Comparison of ENCODE assay signal across 23 cellular contexts in genomic region chr14:98130691-98131090, GRCh38.
DNase-seq lines count a peak whose midpoint lies in the region; ATAC-seq and TF ChIP-seq lines count a peak whose summit lies in the region.
"Had no signal": no experiment of that assay in that cellular context is flagged by ENCODE, and none has a peak within 500 bp of the region (broad histone marks: within the 10 kb centered on the region; RNA-seq: fewer than 3 reads in every experiment).

No MANE protein-coding gene starts in this region.

- H2AFZ ChIP-seq in mammary epithelial cell (ENCODE audit: low read depth, low read length), result no peak overlapping the region
- H2AFZ ChIP-seq: GM23338, PC-9 had no signal

- peaks cover 0 to 3% of the 10 kb centered on the region in 2 donors for H3K27me3 ChIP-seq in breast epithelium
- no peaks in the 10 kb centered on the region for H3K27me3 ChIP-seq in mammary epithelial cell (ENCODE audit: insufficient read depth, low read length)
- H3K27me3 ChIP-seq in ascending aorta, result no peaks in the 10 kb centered on the region
- no peaks in the 10 kb centered on the region for H3K27me3 ChIP-seq in H7 (ENCODE audit: control insufficient read depth, insufficient read depth, low read length)
- H3K27me3 ChIP-seq: SJSA1 had no signal

- H4K20me1 ChIP-seq in mammary epithelial cell (ENCODE audit: insufficient read depth, low read length), result no peaks in the 10 kb centered on the region

- no peak overlapping the region for H3K27ac ChIP-seq in breast epithelium
- no peak overlapping the region for H3K27ac ChIP-seq in mammary epithelial cell (ENCODE audit: insufficient read depth, low read depth, low read length)
- H3K27ac ChIP-seq in ascending aorta, result no peak overlapping the region
- H3K27ac ChIP-seq: 22Rv1, PC-9, SJSA1 had no signal

- H3K4me1 Mint-ChIP-seq in MCF 10A (ENCODE audit: insufficient read depth, unreplicated experiment), result peaks cover 18% of the 10 kb centered on the region
- H3K4me1 Mint-ChIP-seq: GM23338 had no signal

- H3K9me3 ChIP-seq in breast epithelium (no peaks in the 10 kb centered on the region), mammary epithelial cell (replicated peaks; ENCODE audit: insufficient read depth, low read length) (no peaks in the 10 kb centered on the region), ascending aorta (no peaks in the 10 kb centered on the region)
- H3K9me3 ChIP-seq: HAP-1, SJSA1 had no signal

- no peak for TF ChIP-seq POLR2A in breast epithelium (IDR thresholded peaks at IDR 0.05)

- peak; percentile 32 for ATAC-seq in esophagus mucosa
- ATAC-seq: GM23338 had no signal

- intact Hi-C loops in MCF 10A (cut with micrococcal nuclease), result loop anchor here (10.0 kb wide), 2 partner anchors 824 to 1064 kb away; no protein-coding TSS in a partner anchor
- intact Hi-C loops in breast epithelium (cut with DNase I; ENCODE audit: low total_unique reads), result no loop called here
- intact Hi-C loops in mammary epithelial cell (cut with micrococcal nuclease), result loop anchor here (10.0 kb wide), 1 partner anchor 444 kb away; no protein-coding TSS in a partner anchor
- intact Hi-C loops in ascending aorta (cut with DNase I), result no loop called here

- no peak overlapping the region for H3K4me3 Mint-ChIP-seq in MCF 10A (ENCODE audit: unreplicated experiment)
- H3K4me3 Mint-ChIP-seq: GM23338, HFFc6 had no signal

- H3K36me3 ChIP-seq in breast epithelium (no peaks in the 10 kb centered on the region), mammary epithelial cell (ENCODE audit: insufficient read depth, low read length) (no peaks in the 10 kb centered on the region), ascending aorta (no peaks in the 10 kb centered on the region), H7 (replicated peaks; ENCODE audit: control insufficient read depth, insufficient read depth, low read length) (no peaks in the 10 kb centered on the region)
- H3K36me3 ChIP-seq: HAP-1, SJSA1 had no signal

- H3K4me2 ChIP-seq in mammary epithelial cell (ENCODE audit: insufficient read depth, low read depth, low read length), result no peak overlapping the region
- H3K4me2 ChIP-seq: GM23338, PC-9 had no signal

- H3K36me3 Mint-ChIP-seq in MCF 10A (ENCODE audit: insufficient read depth, unreplicated experiment), result no peaks in the 10 kb centered on the region

- POLR2A ChIA-PET in MCF 10A (lab: Yijun Ruan, JAX), result interaction anchor here (1.3 to 1.5 kb wide), 3 partner anchors 10 to 368 kb away, joined by 4 to 7 read pairs (median 5); no protein-coding TSS in a partner anchor

- no peaks in the 10 kb centered on the region for H3K27me3 Mint-ChIP-seq in MCF 10A (ENCODE audit: insufficient read depth, unreplicated experiment)

- CTCF ChIA-PET in MCF 10A (lab: Yijun Ruan, JAX) (no interaction called here), mammary epithelial cell (lab: Charles Lee; ENCODE audit: low non-redundant PET) (interaction anchor here (0.6 kb wide), 1 partner anchor 38 kb away, joined by 3 read pairs; no protein-coding TSS in a partner anchor)

- H3K4me1 ChIP-seq in breast epithelium, result no peaks in the 10 kb centered on the region
- H3K4me1 ChIP-seq in mammary epithelial cell (ENCODE audit: insufficient read depth, low read length), result peaks cover 4% of the 10 kb centered on the region
- no peaks in the 10 kb centered on the region for H3K4me1 ChIP-seq in ascending aorta
- H3K4me1 ChIP-seq: HAP-1, SJSA1 had no signal

- DNase-seq in MCF 10A (ENCODE audit: unreplicated experiment), result peak; percentile 46
- no peak for DNase-seq in breast epithelium (ENCODE audit: low spot score in 2 of 2)
- peak; percentile 32 for DNase-seq in mammary epithelial cell
- DNase-seq in retinal pigment epithelial cell (ENCODE audit: low read depth), result peak; percentile 83
- DNase-seq in ascending aorta (ENCODE audit: low spot score in 2 of 2), result no peak
- no peak for DNase-seq in NK-92 (lab: John Stamatoyannopoulos, UW; ENCODE audit: unreplicated experiment)
- DNase-seq in H7, result no peak
- DNase-seq: HFFc6, KBM-7, MM.1S, NCI-H1048, NCI-H1694, NCI-H2029 treated with DMSO at 0.1 percent for 48 hours, NCI-H446 treated with DMSO at 0.1 percent for 48 hours, NCI-H526, NCI-H82, PC-9, Right ventricle myocardium superior had no signal

- BruUV-seq in MCF 10A (replicated peaks; lab: Mats Ljungman, UMichigan), result no TSS peak
- no TSS peak for BruUV-seq in mammary epithelial cell (replicated peaks; lab: Mats Ljungman, UMichigan)

- 38% methylated on average over 2 of the region's 2 CpGs for WGBS in mammary epithelial cell (ENCODE audit: low coverage, missing lambda C conversion rate)

- no peaks in the 10 kb centered on the region for H3K9me3 Mint-ChIP-seq in MCF 10A (ENCODE audit: unreplicated experiment)
- H3K9me3 Mint-ChIP-seq: GM23338 had no signal

- TF ChIP-seq CTCF in MCF 10A (IDR thresholded peaks at IDR 0.05; ENCODE audit: unreplicated experiment) (no peak), breast epithelium (IDR thresholded peaks at IDR 0.05) (no peak), mammary epithelial cell (conservative IDR thresholded peaks at IDR 0.05 in 1 of 2, IDR thresholded peaks at IDR 0.05 in 1 of 2; ENCODE audit: extremely low read depth in 1 of 2, insufficient read depth in 1 of 2, low read depth in 1 of 2, low read length in 2 of 2) (no peak), retinal pigment epithelial cell (conservative IDR thresholded peaks at IDR 0.05; ENCODE audit: low read depth, low read length) (no peak), ascending aorta (IDR thresholded peaks at IDR 0.05) (no peak)

- H3K4me3 ChIP-seq in breast epithelium, result no peak overlapping the region
- no peak overlapping the region for H3K4me3 ChIP-seq in mammary epithelial cell (replicated peaks in 1 of 3; ENCODE audit: insufficient read depth in 1 of 3, low read depth in 2 of 3, low read length in 3 of 3)
- no peak overlapping the region for H3K4me3 ChIP-seq in retinal pigment epithelial cell (ENCODE audit: low read length)
- H3K4me3 ChIP-seq in ascending aorta, result no peak overlapping the region
- no peak overlapping the region for H3K4me3 ChIP-seq in H7 (ENCODE audit: insufficient read depth, low read depth, low read length)
- H3K4me3 ChIP-seq: GM23338, HAP-1, PC-9, SJSA1 had no signal

- no peaks in the 10 kb centered on the region for H3K79me2 ChIP-seq in mammary epithelial cell (ENCODE audit: insufficient read depth, low read length)

- no peak overlapping the region for H3K9ac ChIP-seq in mammary epithelial cell (ENCODE audit: insufficient read depth, low read length)

- H3K27ac Mint-ChIP-seq in MCF 10A (ENCODE audit: low read depth, unreplicated experiment), result no peak overlapping the region
- H3K27ac Mint-ChIP-seq: GM23338, HFFc6 had no signal

- in situ Hi-C loops in mammary epithelial cell (cut with MboI; ENCODE audit: low sequenced_read_pairs in 2 of 2), result loop anchor here (25.0 kb wide), 1 partner anchor 1132 kb away; the partner anchor contains the start of gene BCL11B (in 2 of the 2)

- dilution Hi-C loops in mammary epithelial cell (cut with HindIII; ENCODE audit: low sequenced_read_pairs), result no loop called here

Comparison
In these comparisons a context has a peak if more than half of its experiments do, and no peak if none do; other contexts are left out.
1. DNase-seq: peak in MCF 10A (single experiment), mammary epithelial cell (single experiment) and retinal pigment epithelial cell (single experiment); none in breast epithelium (0 of 2), ascending aorta (0 of 2), NK-92 (single experiment) and H7 (single experiment).
2. intact Hi-C loops: an anchor here in MCF 10A (10.0 kb wide) and mammary epithelial cell (10.0 kb wide); none called in breast epithelium and ascending aorta.